ENCODE assay signal across 11 cellular contexts in genomic region chr5:37047947-37048346, GRCh38.
"Had no signal": no experiment of that assay in that cellular context is flagged by ENCODE, and none has a peak within 500 bp of the region (broad histone marks: within the 10 kb centered on the region; RNA-seq: fewer than 3 reads in every experiment).

No MANE protein-coding gene starts in this region.

- H3K9me3 ChIP-seq: HAP-1 had no signal

- ATAC-seq: GM23338, HCT116 had no signal

- H2AFZ ChIP-seq: GM23248, GM23338 had no signal

- FAIRE-seq: H1, H54 had no signal

- H3K9ac ChIP-seq: GM23248 had no signal

- H3K27ac ChIP-seq: GM23248 had no signal

- H3K4me2 ChIP-seq: GM23338 had no signal

- H3K4me1 ChIP-seq: HAP-1 had no signal

- H3K4me3 ChIP-seq: GM23248, GM23338, HAP-1 had no signal

- DNase-seq: GM23248, GOT3, H7, H9, HCEC 1CT, HFFc6 had no signal
